Comparison of ENCODE assay signal across 1 cellular context in the genomic region with DNA sequence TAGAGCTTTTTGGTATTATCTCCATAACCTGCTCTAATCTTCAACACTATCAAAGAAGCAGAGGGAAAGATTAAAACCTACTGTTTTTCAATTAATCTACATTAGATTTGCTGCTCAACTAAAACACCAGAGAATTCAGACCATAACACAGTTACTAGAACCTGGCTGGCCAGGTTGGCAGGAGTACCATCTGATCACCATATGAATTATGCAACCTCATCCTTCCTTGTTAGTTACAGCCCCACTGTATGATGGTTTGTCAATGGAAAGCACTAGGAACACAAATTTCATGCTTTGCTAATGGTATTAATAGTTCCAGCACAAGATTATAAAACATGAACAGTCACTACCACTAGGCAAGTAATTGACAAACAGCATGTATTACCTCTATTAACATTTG.
TF ChIP-seq lines count a peak whose summit lies in the region.

No MANE protein-coding gene starts in this region.

TF ChIP-seq in HepG2, 621 proteins besides CTCF, POLR2A, EP300 and RAD21:
- no peak for TF ChIP-seq RCOR2 (CRISPR knock-in tag; IDR thresholded peaks at IDR 0.05)
- TF ChIP-seq, protein P1, sequence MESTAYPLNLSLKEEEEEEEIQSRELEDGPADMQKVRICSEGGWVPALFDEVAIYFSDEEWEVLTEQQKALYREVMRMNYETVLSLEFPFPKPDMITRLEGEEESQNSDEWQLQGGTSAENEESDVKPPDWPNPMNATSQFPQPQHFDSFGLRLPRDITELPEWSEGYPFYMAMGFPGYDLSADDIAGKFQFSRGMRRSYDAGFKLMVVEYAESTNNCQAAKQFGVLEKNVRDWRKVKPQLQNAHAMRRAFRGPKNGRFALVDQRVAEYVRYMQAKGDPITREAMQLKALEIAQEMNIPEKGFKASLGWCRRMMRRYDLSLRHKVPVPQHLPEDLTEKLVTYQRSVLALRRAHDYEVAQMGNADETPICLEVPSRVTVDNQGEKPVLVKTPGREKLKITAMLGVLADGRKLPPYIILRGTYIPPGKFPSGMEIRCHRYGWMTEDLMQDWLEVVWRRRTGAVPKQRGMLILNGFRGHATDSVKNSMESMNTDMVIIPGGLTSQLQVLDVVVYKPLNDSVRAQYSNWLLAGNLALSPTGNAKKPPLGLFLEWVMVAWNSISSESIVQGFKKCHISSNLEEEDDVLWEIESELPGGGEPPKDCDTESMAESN (CRISPR knock-in tag; conservative IDR thresholded peaks at IDR 0.05): no peak
